In the genomic region with DNA sequence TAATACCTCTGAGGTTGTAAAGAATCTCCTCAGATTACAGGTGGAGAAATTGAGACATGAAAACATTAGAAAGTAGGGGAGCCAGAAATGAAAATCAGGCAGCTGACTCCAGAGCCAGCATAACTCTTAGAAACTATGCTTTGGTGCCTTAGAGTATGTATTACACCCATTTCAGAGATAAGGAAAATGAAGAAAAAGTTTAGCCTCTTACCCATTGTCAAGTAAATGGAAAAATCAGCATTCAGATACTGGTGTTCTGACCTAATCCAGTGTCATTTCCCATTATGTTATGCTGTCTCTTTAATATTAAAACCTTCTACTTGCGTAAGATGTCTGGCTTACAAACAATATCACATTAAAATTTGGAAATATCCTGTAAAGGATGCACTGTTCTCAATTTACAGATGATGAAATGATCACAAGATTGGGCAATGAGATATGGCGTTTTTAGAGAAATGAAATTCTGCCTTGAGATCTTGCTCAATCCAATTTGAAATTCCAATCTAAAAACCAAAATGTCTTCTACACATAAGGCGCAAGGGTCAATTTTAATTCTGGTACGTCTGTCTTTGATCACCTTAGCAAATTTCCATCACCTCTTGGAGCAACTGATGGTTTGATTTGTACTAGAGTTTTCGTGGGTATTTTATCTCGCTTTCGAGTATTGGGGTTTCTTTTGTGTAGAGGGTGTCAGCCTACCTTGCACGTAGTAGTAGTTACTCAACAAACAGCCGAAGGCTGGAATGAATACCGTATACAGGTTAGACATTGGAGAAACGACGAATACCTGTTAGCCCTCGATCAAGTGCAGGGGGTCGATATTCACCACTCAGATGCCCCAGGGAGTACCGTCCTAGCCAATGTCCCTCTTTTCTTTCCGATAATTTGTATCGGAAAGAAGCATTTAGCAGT, we compare ENCODE assay signal across 8 cellular contexts. TPM values are rescaled to one million over a fixed set of nuclear protein-coding genes. Genes with fewer than 3 reads are reported as not detected.
DNase-seq lines count a peak whose midpoint lies in the region; ATAC-seq, FAIRE-seq and TF ChIP-seq lines count a peak whose summit lies in the region.

No MANE protein-coding gene starts in this region.

- peak overlapping the region; percentile 45; the same call in 1 of the 3 replicates for H2BK15ac ChIP-seq in IMR-90 (ENCODE audit: low read depth, low read length)

- in situ Hi-C loops in IMR-90 (cut with MboI; ENCODE audit: low sequenced_read_pairs), result no loop called here

- TF ChIP-seq CTCF in IMR-90 (conservative IDR thresholded peaks at IDR 0.05; ENCODE audit: low read depth, low read length), result no peak

- peak overlapping the region; percentile 96 for H2AFZ ChIP-seq in IMR-90 (replicated peaks; ENCODE audit: low read length, poor library complexity)

- peak overlapping the region; percentile 18 for H3K18ac ChIP-seq in IMR-90 (ENCODE audit: low read depth, low read length)

- dilution Hi-C loops in IMR-90 (cut with HindIII; ENCODE audit: low sequenced_read_pairs, unreplicated experiment), result no loop called here

- H3K27me3 ChIP-seq in BLaER1 (no peaks in the 10 kb centered on the region), IMR-90 (ENCODE audit: control insufficient read depth, insufficient read depth, low read length) (no peaks in the 10 kb centered on the region), adipocyte (replicated peaks; ENCODE audit: control insufficient read depth, insufficient read depth, low read length) (no peaks in the 10 kb centered on the region)

- CTCF ChIA-PET in IMR-90 (lab: Yijun Ruan, JAX), result no interaction called here

- DNase-seq in IMR-90, result peak; percentile 65
- peak; percentile 94 for DNase-seq in adipocyte (ENCODE audit: low read depth)
- DNase-seq in stimulated activated CD8-positive, alpha-beta memory T cell treated with anti-CD3 and anti-CD28 coated beads, Interleukin-4, amount 100 ng/mL, for 48 hours, result peak; percentile 22
- no peak for DNase-seq in GM12891 (ENCODE audit: insufficient read length, low spot score)
- no peak for DNase-seq in DMS153 (lab: John Stamatoyannopoulos, UW)

- intact Hi-C loops in IMR-90 (cut with micrococcal nuclease), result loop anchor here (10.0 kb wide), 1 partner anchor 1183 kb away; no protein-coding TSS in a partner anchor

- TF ChIP-seq POLR2A in IMR-90 (IDR thresholded peaks at IDR 0.05; ENCODE audit: low read depth, low read length) (no peak), GM12891 (IDR thresholded peaks at IDR 0.05; ENCODE audit: low read depth, low read length) (no peak)

- peak overlapping the region; percentile 88 for H3K56ac ChIP-seq in IMR-90 (ENCODE audit: extremely low read depth, insufficient read depth, low read length)

- peaks cover 42% of the 10 kb centered on the region for H3K4me1 ChIP-seq in BLaER1
- H3K4me1 ChIP-seq in IMR-90 (ENCODE audit: control insufficient read depth, insufficient read depth, low read length), result peaks cover 2% of the 10 kb centered on the region; the same call in 1 of the 2 replicates
- peaks cover 47% of the 10 kb centered on the region for H3K4me1 ChIP-seq in adipocyte (ENCODE audit: control insufficient read depth, insufficient read depth, low read length)

- H2BK5ac ChIP-seq in IMR-90 (ENCODE audit: low read depth, low read length, poor library complexity, severe bottlenecking), result peak overlapping the region; percentile 84

- H3K9me3 ChIP-seq in BLaER1, result peaks cover 18% of the 10 kb centered on the region
- no peaks in the 10 kb centered on the region for H3K9me3 ChIP-seq in IMR-90 (ENCODE audit: control insufficient read depth, insufficient read depth, low read length)
- H3K9me3 ChIP-seq in adipocyte (ENCODE audit: control insufficient read depth, low read length), result no peaks in the 10 kb centered on the region
- no peaks in the 10 kb centered on the region for H3K9me3 ChIP-seq in iPS-18c (ENCODE audit: control insufficient read depth, insufficient read depth, low read length)

- H3K4me3 ChIP-seq in BLaER1, result peak overlapping the region; percentile 90
- H3K4me3 ChIP-seq in IMR-90 (ENCODE audit: insufficient read depth, low read depth, low read length), result peak overlapping the region; percentile 67
- H3K4me3 ChIP-seq in adipocyte (ENCODE audit: low read length), result peak overlapping the region; percentile 93
- peak overlapping the region; percentile 64 for H3K4me3 ChIP-seq in iPS-18c (ENCODE audit: insufficient read depth, low read depth, low read length)

- H2BK120ac ChIP-seq in IMR-90 (ENCODE audit: low read depth, low read length), result peak overlapping the region; percentile 71

- H4K8ac ChIP-seq in IMR-90 (ENCODE audit: low read depth in 2 of 2, low read length in 2 of 2), result peak overlapping the region; percentile 71 to 82

- 0% methylated on average over 4 of the region's 17 CpGs; no CpG with 5 or more reads in 1 of the 2 experiments for WGBS in IMR-90 (ENCODE audit: extremely low coverage in 2 of 2, insufficient read length in 1 of 2), 2 experiments

- H4K5ac ChIP-seq in IMR-90 (ENCODE audit: low read depth, low read length), result peak overlapping the region; percentile 21

- peaks cover 11% of the 10 kb centered on the region for H3K36me3 ChIP-seq in BLaER1
- H3K36me3 ChIP-seq in IMR-90 (ENCODE audit: control insufficient read depth, insufficient read depth, low read length), result no peaks in the 10 kb centered on the region
- no peaks in the 10 kb centered on the region for H3K36me3 ChIP-seq in adipocyte (ENCODE audit: control insufficient read depth, insufficient read depth, low read length, severe bottlenecking)

- peak overlapping the region; percentile 83 for H2AK5ac ChIP-seq in IMR-90 (ENCODE audit: low read depth, low read length)

- H4K20me1 ChIP-seq in BLaER1 (0 out of 2 replicates have a peak, but pooled peaks cover 5% of the 10 kb centered on the region), IMR-90 (ENCODE audit: insufficient read depth, low read length) (no peaks in the 10 kb centered on the region; the same call in 1 of the 2 replicates)

- H3K4ac ChIP-seq in IMR-90 (ENCODE audit: low read depth, low read length), result peak overlapping the region; percentile 88

- TF ChIP-seq RAD21 in IMR-90 (IDR thresholded peaks at IDR 0.05; ENCODE audit: low read length), result no peak

- peaks cover 11 to 30% of the 10 kb centered on the region in 2 experiments for H3K79me1 ChIP-seq in IMR-90 (ENCODE audit: low read depth in 1 of 2, low read length in 2 of 2)

- TSS peak; percentile 60 for BruUV-seq in IMR-90 (replicated peaks; lab: Mats Ljungman, UMichigan)

- no peak for FAIRE-seq in GM12891 (lab: Jason Lieb, UNC)

- peak overlapping the region; percentile 9; the same call in 1 of the 2 replicates for H2BK20ac ChIP-seq in IMR-90 (ENCODE audit: low read depth, low read length)

- H3K23ac ChIP-seq in IMR-90 (ENCODE audit: low read depth, low read length), result peak overlapping the region; percentile 94

- POLR2A ChIA-PET in IMR-90 (lab: Charles Lee; ENCODE audit: unreplicated experiment), result no interaction called here

- peak overlapping the region; percentile 93 for H3K14ac ChIP-seq in IMR-90 (replicated peaks; ENCODE audit: low read depth, low read length)

- peak overlapping the region; percentile 98 for H3K27ac ChIP-seq in BLaER1
- peak overlapping the region; percentile 90 for H3K27ac ChIP-seq in IMR-90 (ENCODE audit: insufficient read depth, low read length)

- H3K9ac ChIP-seq in BLaER1 (peak overlapping the region; percentile 96), IMR-90 (ENCODE audit: low read depth, low read length) (peak overlapping the region; percentile 95), adipocyte (ENCODE audit: low read length) (peak overlapping the region; percentile 98)

- H3K9me1 ChIP-seq in IMR-90 (ENCODE audit: insufficient read depth, low read length), result no peaks in the 10 kb centered on the region

- H4K91ac ChIP-seq in IMR-90 (ENCODE audit: insufficient read depth, low read depth, low read length), result peak overlapping the region; percentile 69

- no peak for ATAC-seq in IMR-90 (ENCODE audit: low read depth)
- ATAC-seq in HG02571 (IDR thresholded peaks at IDR 0.05; ENCODE audit: unreplicated experiment), result no peak

- H2AK9ac ChIP-seq in IMR-90 (replicated peaks; ENCODE audit: low read depth, low read length, poor library complexity), result peak overlapping the region; percentile 29

- H3K4me2 ChIP-seq in BLaER1 (peak overlapping the region; percentile 88), IMR-90 (ENCODE audit: low read depth, low read length) (peak overlapping the region; percentile 93)

TF ChIP-seq in IMR-90, 13 proteins besides CTCF, POLR2A, EP300 and RAD21:
- TF ChIP-seq RFX5 (IDR thresholded peaks at IDR 0.05; ENCODE audit: low read depth, low read length), result no peak
- peak; percentile 96 for TF ChIP-seq CEBPB (IDR thresholded peaks at IDR 0.05; ENCODE audit: low read depth, low read length)
TF ChIP-seq in IMR-90: peak in this region for 1.

TF ChIP-seq in GM12891, 5 proteins besides CTCF, POLR2A, EP300 and RAD21:
- no peak for TF ChIP-seq TAF1 (IDR thresholded peaks at IDR 0.05; ENCODE audit: low read depth, low read length)
- TF ChIP-seq PAX5 (IDR thresholded peaks at IDR 0.05; ENCODE audit: insufficient read depth, low read length, severe bottlenecking), result no peak
- TF ChIP-seq POLR2AphosphoS5 (IDR thresholded peaks at IDR 0.05; ENCODE audit: low read depth, low read length), result no peak
- TF ChIP-seq POU2F2 (IDR thresholded peaks at IDR 0.05; ENCODE audit: low read depth, low read length), result no peak
- no peak for TF ChIP-seq SPI1 (IDR thresholded peaks at IDR 0.05; ENCODE audit: low read depth, low read length)
TF ChIP-seq in GM12891: peak in this region for 0.

RNA-seq across cellular contexts. Expression of gene ZCWPW2, which starts 0.9 kb away (rescaled TPM):
- 0.18 and 0.56 TPM in 2 replicates for total RNA-seq in IMR-90 (2012; rRNA removed)
- 0.24 and 0.26 TPM in 2 replicates for polyA plus RNA-seq in IMR-90 (2012; rRNA removed)
- 0.03 TPM in 1 of 2 replicates, not detected in the other for polyA plus RNA-seq in IMR-90 (2012; cell fraction: cytosol; rRNA removed)
- polyA plus RNA-seq in IMR-90 (2012; cell fraction: nucleus; rRNA removed; ENCODE audit: low replicate concordance), result 0.08 TPM in 1 of 2 replicates, not detected in the other
- polyA plus RNA-seq in GM12891 (2012; ENCODE audit: low read depth, missing spikeins), result 0.15 TPM

RNA-seq across cellular contexts. Expression of gene AZI2, which starts 1.0 kb away (rescaled TPM):
- 30.1 and 63.6 TPM in 2 replicates for total RNA-seq in IMR-90 (2012; rRNA removed)
- 46.2 and 52.5 TPM in 2 replicates for polyA plus RNA-seq in IMR-90 (2012; rRNA removed)
- 13.5 and 15.7 TPM in 2 replicates for polyA plus RNA-seq in IMR-90 (2012; cell fraction: cytosol; rRNA removed)
- polyA plus RNA-seq in IMR-90 (2012; cell fraction: nucleus; rRNA removed; ENCODE audit: low replicate concordance), result 8.6 and 56.9 TPM in 2 replicates
- 27.8 TPM for polyA plus RNA-seq in GM12891 (2012; ENCODE audit: low read depth, missing spikeins)

Comparison
In these comparisons a context has a peak if more than half of its experiments do, and no peak if none do; other contexts are left out.
1. DNase-seq: peak in IMR-90 (single experiment), adipocyte (single experiment) and stimulated activated CD8-positive, alpha-beta memory T cell treated with anti-CD3 and anti-CD28 coated beads, Interleukin-4, amount 100 ng/mL, for 48 hours (single experiment); none in GM12891 (single experiment) and DMS153 (single experiment).
2. Peak in every context shown above with its lines, with median percentiles within 50 percentile points of each other: H3K4me3 ChIP-seq and H3K9ac ChIP-seq.